Comparison of ENCODE assay signal across 1 cellular context in genomic region chrX:39158801-39159657, GRCh38.
TF ChIP-seq lines count a peak whose summit lies in the region.

No MANE protein-coding gene starts in this region.

TF ChIP-seq in GM12878, 131 proteins besides CTCF, POLR2A, EP300 and RAD21 (continued from another document and continues in another):
- TF ChIP-seq BCLAF1 (IDR thresholded peaks at IDR 0.05): no peak
- TF ChIP-seq ATF7 (IDR thresholded peaks at IDR 0.05; ENCODE audit: low read depth): peak; percentile 42; the same call in 1 of the 2 replicates
- TF ChIP-seq SIN3A (IDR thresholded peaks at IDR 0.05; ENCODE audit: low read depth, low read length): no peak
- TF ChIP-seq, protein P1, sequence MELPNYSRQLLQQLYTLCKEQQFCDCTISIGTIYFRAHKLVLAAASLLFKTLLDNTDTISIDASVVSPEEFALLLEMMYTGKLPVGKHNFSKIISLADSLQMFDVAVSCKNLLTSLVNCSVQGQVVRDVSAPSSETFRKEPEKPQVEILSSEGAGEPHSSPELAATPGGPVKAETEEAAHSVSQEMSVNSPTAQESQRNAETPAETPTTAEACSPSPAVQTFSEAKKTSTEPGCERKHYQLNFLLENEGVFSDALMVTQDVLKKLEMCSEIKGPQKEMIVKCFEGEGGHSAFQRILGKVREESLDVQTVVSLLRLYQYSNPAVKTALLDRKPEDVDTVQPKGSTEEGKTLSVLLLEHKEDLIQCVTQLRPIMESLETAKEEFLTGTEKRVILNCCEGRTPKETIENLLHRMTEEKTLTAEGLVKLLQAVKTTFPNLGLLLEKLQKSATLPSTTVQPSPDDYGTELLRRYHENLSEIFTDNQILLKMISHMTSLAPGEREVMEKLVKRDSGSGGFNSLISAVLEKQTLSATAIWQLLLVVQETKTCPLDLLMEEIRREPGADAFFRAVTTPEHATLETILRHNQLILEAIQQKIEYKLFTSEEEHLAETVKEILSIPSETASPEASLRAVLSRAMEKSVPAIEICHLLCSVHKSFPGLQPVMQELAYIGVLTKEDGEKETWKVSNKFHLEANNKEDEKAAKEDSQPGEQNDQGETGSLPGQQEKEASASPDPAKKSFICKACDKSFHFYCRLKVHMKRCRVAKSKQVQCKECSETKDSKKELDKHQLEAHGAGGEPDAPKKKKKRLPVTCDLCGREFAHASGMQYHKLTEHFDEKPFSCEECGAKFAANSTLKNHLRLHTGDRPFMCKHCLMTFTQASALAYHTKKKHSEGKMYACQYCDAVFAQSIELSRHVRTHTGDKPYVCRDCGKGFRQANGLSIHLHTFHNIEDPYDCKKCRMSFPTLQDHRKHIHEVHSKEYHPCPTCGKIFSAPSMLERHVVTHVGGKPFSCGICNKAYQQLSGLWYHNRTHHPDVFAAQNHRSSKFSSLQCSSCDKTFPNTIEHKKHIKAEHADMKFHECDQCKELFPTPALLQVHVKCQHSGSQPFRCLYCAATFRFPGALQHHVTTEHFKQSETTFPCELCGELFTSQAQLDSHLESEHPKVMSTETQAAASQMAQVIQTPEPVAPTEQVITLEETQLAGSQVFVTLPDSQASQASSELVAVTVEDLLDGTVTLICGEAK (IDR thresholded peaks at IDR 0.05; ENCODE audit: borderline replicate concordance): no peak
- TF ChIP-seq SUZ12 (IDR thresholded peaks at IDR 0.05; ENCODE audit: unreplicated experiment): no peak
- no peak for TF ChIP-seq TARDBP (IDR thresholded peaks at IDR 0.05; ENCODE audit: borderline replicate concordance)
- TF ChIP-seq TCF7 (IDR thresholded peaks at IDR 0.05; ENCODE audit: borderline replicate concordance): no peak
- no peak for TF ChIP-seq KLF5 (IDR thresholded peaks at IDR 0.05; ENCODE audit: partially characterized antibody)
- no peak for TF ChIP-seq HDAC2 (IDR thresholded peaks at IDR 0.05)
- TF ChIP-seq, protein P2, sequence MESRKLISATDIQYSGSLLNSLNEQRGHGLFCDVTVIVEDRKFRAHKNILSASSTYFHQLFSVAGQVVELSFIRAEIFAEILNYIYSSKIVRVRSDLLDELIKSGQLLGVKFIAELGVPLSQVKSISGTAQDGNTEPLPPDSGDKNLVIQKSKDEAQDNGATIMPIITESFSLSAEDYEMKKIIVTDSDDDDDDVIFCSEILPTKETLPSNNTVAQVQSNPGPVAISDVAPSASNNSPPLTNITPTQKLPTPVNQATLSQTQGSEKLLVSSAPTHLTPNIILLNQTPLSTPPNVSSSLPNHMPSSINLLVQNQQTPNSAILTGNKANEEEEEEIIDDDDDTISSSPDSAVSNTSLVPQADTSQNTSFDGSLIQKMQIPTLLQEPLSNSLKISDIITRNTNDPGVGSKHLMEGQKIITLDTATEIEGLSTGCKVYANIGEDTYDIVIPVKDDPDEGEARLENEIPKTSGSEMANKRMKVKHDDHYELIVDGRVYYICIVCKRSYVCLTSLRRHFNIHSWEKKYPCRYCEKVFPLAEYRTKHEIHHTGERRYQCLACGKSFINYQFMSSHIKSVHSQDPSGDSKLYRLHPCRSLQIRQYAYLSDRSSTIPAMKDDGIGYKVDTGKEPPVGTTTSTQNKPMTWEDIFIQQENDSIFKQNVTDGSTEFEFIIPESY (IDR thresholded peaks at IDR 0.05): no peak
- TF ChIP-seq NFIC (IDR thresholded peaks at IDR 0.05; ENCODE audit: low read depth, low read length): no peak
- TF ChIP-seq, protein P3, sequence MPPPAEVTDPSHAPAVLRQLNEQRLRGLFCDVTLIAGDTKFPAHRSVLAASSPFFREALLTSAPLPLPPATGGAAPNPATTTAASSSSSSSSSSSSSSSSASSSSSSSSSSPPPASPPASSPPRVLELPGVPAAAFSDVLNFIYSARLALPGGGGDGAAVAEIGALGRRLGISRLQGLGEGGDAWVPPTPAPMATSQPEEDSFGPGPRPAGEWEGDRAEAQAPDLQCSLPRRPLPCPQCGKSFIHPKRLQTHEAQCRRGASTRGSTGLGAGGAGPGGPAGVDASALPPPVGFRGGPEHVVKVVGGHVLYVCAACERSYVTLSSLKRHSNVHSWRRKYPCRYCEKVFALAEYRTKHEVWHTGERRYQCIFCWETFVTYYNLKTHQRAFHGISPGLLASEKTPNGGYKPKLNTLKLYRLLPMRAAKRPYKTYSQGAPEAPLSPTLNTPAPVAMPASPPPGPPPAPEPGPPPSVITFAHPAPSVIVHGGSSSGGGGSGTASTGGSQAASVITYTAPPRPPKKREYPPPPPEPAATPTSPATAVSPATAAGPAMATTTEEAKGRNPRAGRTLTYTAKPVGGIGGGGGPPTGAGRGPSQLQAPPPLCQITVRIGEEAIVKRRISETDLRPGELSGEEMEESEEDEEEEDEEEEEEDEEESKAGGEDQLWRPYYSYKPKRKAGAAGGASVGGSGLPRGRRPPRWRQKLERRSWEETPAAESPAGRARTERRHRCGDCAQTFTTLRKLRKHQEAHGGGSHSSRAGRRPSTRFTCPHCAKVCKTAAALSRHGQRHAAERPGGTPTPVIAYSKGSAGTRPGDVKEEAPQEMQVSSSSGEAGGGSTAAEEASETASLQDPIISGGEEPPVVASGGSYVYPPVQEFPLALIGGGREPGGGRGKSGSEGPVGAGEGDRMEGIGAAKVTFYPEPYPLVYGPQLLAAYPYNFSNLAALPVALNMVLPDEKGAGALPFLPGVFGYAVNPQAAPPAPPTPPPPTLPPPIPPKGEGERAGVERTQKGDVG (CRISPR knock-in tag; IDR thresholded peaks at IDR 0.05): no peak
- TF ChIP-seq BACH1 (IDR thresholded peaks at IDR 0.05; ENCODE audit: borderline replicate concordance): no peak
- TF ChIP-seq SMARCA5 (IDR thresholded peaks at IDR 0.05): no peak
- TF ChIP-seq, protein P4, sequence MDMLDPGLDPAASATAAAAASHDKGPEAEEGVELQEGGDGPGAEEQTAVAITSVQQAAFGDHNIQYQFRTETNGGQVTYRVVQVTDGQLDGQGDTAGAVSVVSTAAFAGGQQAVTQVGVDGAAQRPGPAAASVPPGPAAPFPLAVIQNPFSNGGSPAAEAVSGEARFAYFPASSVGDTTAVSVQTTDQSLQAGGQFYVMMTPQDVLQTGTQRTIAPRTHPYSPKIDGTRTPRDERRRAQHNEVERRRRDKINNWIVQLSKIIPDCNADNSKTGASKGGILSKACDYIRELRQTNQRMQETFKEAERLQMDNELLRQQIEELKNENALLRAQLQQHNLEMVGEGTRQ (IDR thresholded peaks at IDR 0.05; ENCODE audit: borderline replicate concordance, low read depth, low read length): no peak
- peak; percentile 33 to 38; a peak in 1 of 4 replicates for TF ChIP-seq SRF (IDR thresholded peaks at IDR 0.05; ENCODE audit: low read depth in 2 of 2, low read length in 2 of 2)
- peak; percentile 30; the same call in 1 of the 2 replicates for TF ChIP-seq MTA2 (IDR thresholded peaks at IDR 0.05; ENCODE audit: low read depth)
- TF ChIP-seq TCF12 (IDR thresholded peaks at IDR 0.05; ENCODE audit: low read depth, low read length): 0 out of 2 replicates have a peak, but pooled peaks have one; percentile 52
- TF ChIP-seq NBN (IDR thresholded peaks at IDR 0.05): 0 out of 2 replicates have a peak, but pooled peaks have one; percentile 9
- no peak for TF ChIP-seq CBX5 (IDR thresholded peaks at IDR 0.05; ENCODE audit: low read depth)
- no peak for TF ChIP-seq POLR2AphosphoS2 (IDR thresholded peaks at IDR 0.05; ENCODE audit: low read depth, low read length)
- no peak for TF ChIP-seq ETV6 (conservative IDR thresholded peaks at IDR 0.05 in 1 of 2, IDR thresholded peaks at IDR 0.05 in 1 of 2; ENCODE audit: borderline replicate concordance in 1 of 2, low read depth in 1 of 2)
- no peak for TF ChIP-seq ZSCAN29 (IDR thresholded peaks at IDR 0.05)
- TF ChIP-seq HSF1 (IDR thresholded peaks at IDR 0.05; ENCODE audit: low read depth, low read length): no peak
- TF ChIP-seq, protein P5, sequence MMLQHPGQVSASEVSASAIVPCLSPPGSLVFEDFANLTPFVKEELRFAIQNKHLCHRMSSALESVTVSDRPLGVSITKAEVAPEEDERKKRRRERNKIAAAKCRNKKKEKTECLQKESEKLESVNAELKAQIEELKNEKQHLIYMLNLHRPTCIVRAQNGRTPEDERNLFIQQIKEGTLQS (IDR thresholded peaks at IDR 0.05; ENCODE audit: borderline replicate concordance, extremely low read depth, low read depth, low read length): no peak
- TF ChIP-seq E2F4 (IDR thresholded peaks at IDR 0.05; ENCODE audit: low read depth, low read length): no peak
- no peak for TF ChIP-seq MXI1 (IDR thresholded peaks at IDR 0.05; ENCODE audit: low read depth, low read length)
- no peak for TF ChIP-seq MTA3 (IDR thresholded peaks at IDR 0.05; ENCODE audit: borderline replicate concordance, low read length)
- 0 out of 2 replicates have a peak, but pooled peaks have one; percentile 42 for TF ChIP-seq NR2F1 (conservative IDR thresholded peaks at IDR 0.05)
- TF ChIP-seq RELB (IDR thresholded peaks at IDR 0.05; ENCODE audit: low read depth): no peak; the same call in 1 of the 2 replicates
- TF ChIP-seq ATF2 (IDR thresholded peaks at IDR 0.05; ENCODE audit: low read length): no peak
- no peak for TF ChIP-seq CEBPZ (IDR thresholded peaks at IDR 0.05; ENCODE audit: low read depth, low read length)
